ENCODE assay signal across 26 cellular contexts in the genomic region with DNA sequence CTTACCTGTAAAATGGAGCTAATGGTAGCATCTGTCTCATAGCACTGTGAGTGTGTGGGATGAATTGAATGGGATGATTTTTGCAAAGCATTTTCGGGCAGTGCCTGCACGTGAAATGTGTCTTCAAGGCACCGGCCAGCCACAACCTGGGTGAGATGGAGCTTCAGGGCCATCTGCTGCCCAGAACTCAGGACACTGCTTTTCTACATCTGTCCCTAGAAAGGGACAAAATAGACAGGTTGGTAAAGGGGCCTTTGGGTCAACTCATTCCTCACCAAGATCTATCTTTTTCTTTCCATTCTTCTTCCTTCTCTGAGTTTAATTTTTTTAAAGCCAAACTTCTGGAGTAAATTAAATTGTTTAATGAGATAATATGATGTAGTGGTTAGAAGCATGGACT.
"Had no signal": no experiment of that assay in that cellular context is flagged by ENCODE, and none has a peak within 500 bp of the region (broad histone marks: within the 10 kb centered on the region; RNA-seq: fewer than 3 reads in every experiment).

No MANE protein-coding gene starts in this region.

- DNase-seq: activated B cell treated with CpG ODN at 0.5 μM for 24 hours; activated CD4-positive, alpha-beta memory T cell treated with anti-CD3 and anti-CD28 coated beads for 36 hours; activated CD4-positive, alpha-beta T cell treated with anti-CD3 and anti-CD28 coated beads for 48 hours; activated CD8-positive, alpha-beta memory T cell treated with anti-CD3 and anti-CD28 coated beads, Interleukin-2, amount 10 ng/mL, durations not matched to agents 7 days and 5 days; activated CD8-positive, alpha-beta memory T cell treated with anti-CD3 and anti-CD28 coated beads, Interleukin-2, amount 50 U/mL, for 4 hours; activated CD8-positive, alpha-beta T cell treated with anti-CD3 and anti-CD28 coated beads, Interleukin-2, amount 10 ng/mL, durations not matched to agents 7 days and 5 days; activated effector memory CD4-positive, alpha-beta T cell treated with anti-CD3 and anti-CD28 coated beads, Interleukin-2, amount 50 U/mL, for 16 hours; activated naive CD4-positive, alpha-beta T cell treated with anti-CD3 and anti-CD28 coated beads for 36 hours; activated naive CD8-positive, alpha-beta T cell treated with anti-CD3 and anti-CD28 coated beads for 36 hours; activated naive CD8-positive, alpha-beta T cell treated with anti-CD3 and anti-CD28 coated beads, Interleukin-2, amount 50 U/mL, for 24 hours; activated T-cell treated with anti-CD3 and anti-CD28 coated beads, Interleukin-2, amount 50 U/mL, for 1 hour; activated T-cell treated with anti-CD3 and anti-CD28 coated beads, Interleukin-2, amount 50 U/mL, for 48 hours; adrenal gland; aorta; body of pancreas; caudate nucleus; cortex of kidney; dermis blood vessel endothelial cell; effector CD8-positive, alpha-beta T cell; foreskin fibroblast; head of caudate nucleus; T-helper 17 cell; T1000; WERI-Rb-1 had no signal

- H3K9me3 ChIP-seq: adrenal gland, body of pancreas had no signal

- H3K4me1 ChIP-seq: adrenal gland, body of pancreas had no signal

- ATAC-seq: activated CD4-positive, CD25-positive, alpha-beta regulatory T cell treated with anti-CD3 and anti-CD28 coated beads, Interleukin-2, amount 50 U/mL, for 24 hours; activated CD8-positive, alpha-beta memory T cell treated with anti-CD3 and anti-CD28 coated beads, Interleukin-2, amount 10 ng/mL, durations not matched to agents 7 days and 5 days; activated CD8-positive, alpha-beta T cell treated with anti-CD3 and anti-CD28 coated beads, Interleukin-2, amount 10 ng/mL, durations not matched to agents 7 days and 5 days; activated naive CD8-positive, alpha-beta T cell treated with anti-CD3 and anti-CD28 coated beads, Interleukin-2, amount 50 U/mL, for 24 hours; body of pancreas; esophagus mucosa; T-helper 17 cell had no signal

- H3K36me3 ChIP-seq: adrenal gland, WERI-Rb-1 had no signal

- H3K27ac ChIP-seq: adrenal gland, body of pancreas, WERI-Rb-1 had no signal

- H3K4me3 ChIP-seq: adrenal gland, body of pancreas had no signal

- H3K27me3 ChIP-seq: adrenal gland, body of pancreas had no signal
